8 cellular contexts compared by ENCODE assay signal in genomic region chr18:54717673-54718435, GRCh38.
DNase-seq lines count a peak whose midpoint lies in the region; ATAC-seq and TF ChIP-seq lines count a peak whose summit lies in the region.

No MANE protein-coding gene starts in this region.

- H3K9ac ChIP-seq in OCI-LY3 (ENCODE audit: low read length) = peak overlapping the region; percentile 7; the same call in 1 of the 2 replicates

- no peaks in the 10 kb centered on the region for H3K36me3 Mint-ChIP-seq in activated naive CD4-positive, alpha-beta T cell treated with anti-CD3 and anti-CD28 coated beads, Interleukin-2, amount 50 U/mL, for 72 hours
- H3K36me3 Mint-ChIP-seq in memory B cell = no peaks in the 10 kb centered on the region

- H3K36me3 ChIP-seq in OCI-LY3 (replicated peaks; ENCODE audit: low read depth, low read length) = no peaks in the 10 kb centered on the region

- H3K4me1 ChIP-seq in OCI-LY3 (ENCODE audit: low read length) = peaks cover 17% of the 10 kb centered on the region

- ATAC-seq in HG02884 (IDR thresholded peaks at IDR 0.05; ENCODE audit: unreplicated experiment) (peak; percentile 74), memory B cell (ENCODE audit: low read depth) (peak; percentile 95)
- ATAC-seq in activated naive CD4-positive, alpha-beta T cell treated with anti-CD3 and anti-CD28 coated beads, Interleukin-2, amount 50 U/mL, for 72 hours = peak; percentile 77 to 86

- TF ChIP-seq CTCF in OCI-LY3 (IDR thresholded peaks at IDR 0.05; ENCODE audit: low read depth, low read length) = peak; percentile 38

- H3K4me1 Mint-ChIP-seq in memory B cell = peaks cover 7% of the 10 kb centered on the region

- peak overlapping the region; percentile 74 for H3K4me3 ChIP-seq in OCI-LY3 (ENCODE audit: low read length)

- H3K27ac Mint-ChIP-seq in activated naive CD4-positive, alpha-beta T cell treated with anti-CD3 and anti-CD28 coated beads, Interleukin-2, amount 50 U/mL, for 72 hours = no peak overlapping the region
- no peak overlapping the region for H3K27ac Mint-ChIP-seq in memory B cell

- no peaks in the 10 kb centered on the region for H3K9me3 ChIP-seq in OCI-LY3 (ENCODE audit: insufficient read depth, low read length)

- peaks cover 9% of the 10 kb centered on the region; the same call in 1 of the 2 replicates for H4K20me1 ChIP-seq in OCI-LY3 (ENCODE audit: insufficient read depth, low read length)

- peaks cover 77% of the 10 kb centered on the region for H3K27me3 ChIP-seq in OCI-LY3 (ENCODE audit: low read depth, low read length)

- no peak overlapping the region for H3K27ac ChIP-seq in OCI-LY3 (ENCODE audit: low read length)

- no peaks in the 10 kb centered on the region for H3K79me2 ChIP-seq in OCI-LY3 (ENCODE audit: low read length)

- DNase-seq in NCI-H82 (lab: John Stamatoyannopoulos, UW) (peak; percentile 36), NCI-H82 treated with DMSO at 0.1 percent for 48 hours (lab: John Stamatoyannopoulos, UW; ENCODE audit: unreplicated experiment) (no peak), memory B cell (ENCODE audit: low spot score in 2 of 2) (peak; percentile 15 to 17), cortex of kidney (lab: John Stamatoyannopoulos, UW) (no peak), AG08395 (ENCODE audit: low spot score) (no peak)
- DNase-seq in activated naive CD4-positive, alpha-beta T cell treated with anti-CD3 and anti-CD28 coated beads, Interleukin-2, amount 50 U/mL, for 72 hours (ENCODE audit: low spot score in 2 of 2) = peak in 1 of 2 donors; percentile 45

- H3K4me2 ChIP-seq in OCI-LY3 (ENCODE audit: low read length) = peak overlapping the region; percentile 85

- H3K4me3 Mint-ChIP-seq in memory B cell = peak overlapping the region; percentile 39

- peaks cover 5% of the 10 kb centered on the region for H3K27me3 Mint-ChIP-seq in memory B cell

- H2AFZ ChIP-seq in OCI-LY3 (ENCODE audit: low read depth, low read length) = 0 out of 2 replicates have a peak overlapping the region, but pooled peaks have one; percentile 2

- no peaks in the 10 kb centered on the region for H3K9me3 Mint-ChIP-seq in activated naive CD4-positive, alpha-beta T cell treated with anti-CD3 and anti-CD28 coated beads, Interleukin-2, amount 50 U/mL, for 72 hours
- H3K9me3 Mint-ChIP-seq in memory B cell = no peaks in the 10 kb centered on the region

Comparison
In these comparisons a context has a peak if more than half of its experiments do, and no peak if none do; other contexts are left out.
1. DNase-seq: peak in NCI-H82 (single experiment) and memory B cell (2 of 2); none in NCI-H82 treated with DMSO at 0.1 percent for 48 hours (single experiment), cortex of kidney (single experiment) and AG08395 (single experiment).
2. Peak in every context shown above with its lines, with median percentiles within 50 percentile points of each other: ATAC-seq.